In the genomic region with DNA sequence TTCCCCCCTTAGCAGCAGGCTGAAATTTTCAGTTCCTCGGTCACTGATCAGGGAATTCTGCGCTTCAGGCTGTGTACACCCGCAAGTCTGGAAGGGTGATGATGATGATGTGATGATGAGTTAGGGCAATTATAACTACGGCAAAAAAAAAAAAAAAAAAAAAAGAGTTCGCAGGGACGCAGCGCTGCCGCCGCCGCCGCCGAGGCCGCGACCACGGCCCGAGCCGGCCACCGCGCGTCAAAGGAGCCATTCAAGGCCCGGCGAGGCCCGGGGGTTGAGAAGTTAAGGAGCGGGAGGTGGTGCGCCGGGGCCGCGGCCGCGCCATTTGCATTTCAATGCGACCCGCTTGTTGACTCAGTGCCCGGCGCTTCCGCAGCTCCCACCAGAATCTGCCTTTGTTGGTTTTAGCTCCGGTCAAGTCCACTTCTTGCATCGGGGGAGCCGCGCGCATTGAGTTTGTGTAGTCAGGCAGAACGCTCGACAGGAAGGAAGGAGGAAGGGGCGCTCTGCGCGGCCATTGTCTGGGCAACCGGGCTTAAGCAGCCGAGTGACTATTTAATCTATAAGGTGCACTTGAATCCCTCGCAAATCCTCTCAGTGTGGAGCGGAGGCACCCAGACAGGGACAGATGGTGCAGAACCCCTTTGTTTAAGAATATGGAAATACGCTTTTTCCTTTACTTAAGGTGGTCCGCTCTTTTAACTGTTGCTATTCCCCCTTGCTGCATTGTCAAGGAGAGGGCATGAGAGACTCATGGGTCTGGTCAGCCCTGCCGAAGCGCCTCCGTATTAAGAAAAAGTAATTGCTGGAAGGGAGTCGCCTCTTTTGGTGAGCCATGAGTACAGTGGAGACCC, we compare ENCODE assay signal across 8 cellular contexts.
DNase-seq lines count a peak whose midpoint lies in the region; ATAC-seq and TF ChIP-seq lines count a peak whose summit lies in the region.

No MANE protein-coding gene starts in this region.

- intact Hi-C loops in activated naive CD4-positive, alpha-beta T cell treated with anti-CD3 and anti-CD28 coated beads for 36 hours (cut with micrococcal nuclease) = loop anchor here (1.0 to 2.0 kb wide), 2 partner anchors 17 to 105 kb away; no protein-coding TSS in a partner anchor

- CTCF ChIA-PET in activated naive CD4-positive, alpha-beta T cell treated with anti-CD3 and anti-CD28 coated beads for 36 hours (lab: Charles Lee) = no interaction called here

- H3K4me3 Mint-ChIP-seq in activated naive CD4-positive, alpha-beta T cell treated with anti-CD3 and anti-CD28 coated beads for 36 hours = peak overlapping the region; percentile 82

- no peaks in the 10 kb centered on the region for H3K27me3 ChIP-seq in NT2/D1 (ENCODE audit: insufficient read depth, insufficient read length)
- no peaks in the 10 kb centered on the region for H3K27me3 ChIP-seq in brain microvascular endothelial cell (replicated peaks)

- peaks cover 7% of the 10 kb centered on the region for H3K4me1 Mint-ChIP-seq in activated naive CD4-positive, alpha-beta T cell treated with anti-CD3 and anti-CD28 coated beads for 36 hours (ENCODE audit: low read depth)

- no peak overlapping the region for H3K27ac Mint-ChIP-seq in activated naive CD4-positive, alpha-beta T cell treated with anti-CD3 and anti-CD28 coated beads for 36 hours

- no peaks in the 10 kb centered on the region for H3K9me3 ChIP-seq in NT2/D1 (ENCODE audit: insufficient read depth, low read length)

- H3K36me3 Mint-ChIP-seq in activated naive CD4-positive, alpha-beta T cell treated with anti-CD3 and anti-CD28 coated beads for 36 hours (ENCODE audit: low read depth) = no peaks in the 10 kb centered on the region

- peak; percentile 54 for ATAC-seq in HG03196 (IDR thresholded peaks at IDR 0.05; ENCODE audit: unreplicated experiment)

- H3K4me1 ChIP-seq in NT2/D1 (ENCODE audit: insufficient read depth, insufficient read length) = peaks cover 8% of the 10 kb centered on the region

- H3K4me3 ChIP-seq in NT2/D1 (ENCODE audit: insufficient read length, low read depth) (peak overlapping the region; percentile 24), brain microvascular endothelial cell (ENCODE audit: low read depth, low read length) (peak overlapping the region; percentile 65)

- no peaks in the 10 kb centered on the region for H3K36me3 ChIP-seq in NT2/D1 (ENCODE audit: insufficient read depth, insufficient read length, low read length)
- no peaks in the 10 kb centered on the region for H3K36me3 ChIP-seq in brain microvascular endothelial cell (replicated peaks)

- DNase-seq in activated naive CD4-positive, alpha-beta T cell treated with anti-CD3 and anti-CD28 coated beads for 36 hours = peak; percentile 21
- no peak for DNase-seq in activated naive CD4-positive, alpha-beta T cell (lab: John Stamatoyannopoulos, UW)
- DNase-seq in NT2/D1 (ENCODE audit: low read depth, low spot score) (peak; percentile 92), brain microvascular endothelial cell (peak; percentile 48), iPS DF 4.7 (ENCODE audit: extremely low read depth, low spot score) (peak; percentile 95), pulmonary artery endothelial cell (ENCODE audit: low read depth, low spot score) (peak; percentile 35), superior temporal gyrus (ENCODE audit: extremely low spot score) (no peak)

- peak overlapping the region; percentile 58 for H3K9ac ChIP-seq in NT2/D1 (ENCODE audit: insufficient read length, low read depth)

- in situ Hi-C loops in brain microvascular endothelial cell (cut with HindIII; ENCODE audit: low pct_ligation_motif_present, low sequenced_read_pairs) = no loop called here

- H3K9me3 Mint-ChIP-seq in activated naive CD4-positive, alpha-beta T cell treated with anti-CD3 and anti-CD28 coated beads for 36 hours = no peaks in the 10 kb centered on the region

- peak overlapping the region; percentile 1 for H3K27ac ChIP-seq in brain microvascular endothelial cell

- peaks cover 38% of the 10 kb centered on the region for H3K27me3 Mint-ChIP-seq in activated naive CD4-positive, alpha-beta T cell treated with anti-CD3 and anti-CD28 coated beads for 36 hours (ENCODE audit: low read depth)

- peak; percentile 15 for TF ChIP-seq CTCF in brain microvascular endothelial cell (IDR thresholded peaks at IDR 0.05; ENCODE audit: low read depth, low read length, missing control alignments)

Comparison
In these comparisons a context has a peak if more than half of its experiments do, and no peak if none do; other contexts are left out.
1. DNase-seq: peak in activated naive CD4-positive, alpha-beta T cell treated with anti-CD3 and anti-CD28 coated beads for 36 hours (single experiment), NT2/D1 (single experiment), brain microvascular endothelial cell (single experiment), iPS DF 4.7 (single experiment) and pulmonary artery endothelial cell (single experiment); none in activated naive CD4-positive, alpha-beta T cell (0 of 4) and superior temporal gyrus (single experiment).